Comparison of ENCODE assay signal across 1 cellular context in the genomic region with DNA sequence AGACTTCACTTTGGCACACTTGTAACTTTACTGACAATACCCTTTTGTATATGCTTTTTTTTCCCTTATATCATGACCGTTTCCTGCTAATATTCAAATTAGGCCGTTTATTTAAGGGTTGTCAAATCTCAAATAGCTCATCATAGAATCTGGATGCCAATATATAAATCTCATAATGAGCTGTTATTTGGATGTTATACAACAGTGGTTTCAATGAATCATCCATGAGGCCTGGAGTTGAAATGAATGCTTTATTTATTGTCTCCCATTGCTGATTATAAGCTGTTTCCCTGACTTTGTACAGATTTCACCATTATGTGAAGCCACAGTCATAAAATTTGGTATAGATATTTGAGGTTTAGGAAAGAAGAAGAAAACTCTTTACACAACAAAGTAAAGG.
TF ChIP-seq lines count a peak whose summit lies in the region.

No MANE protein-coding gene starts in this region.

TF ChIP-seq in GM23338, 12 proteins besides CTCF, POLR2A, EP300 and RAD21 (continued from another document):
- TF ChIP-seq, protein P1, sequence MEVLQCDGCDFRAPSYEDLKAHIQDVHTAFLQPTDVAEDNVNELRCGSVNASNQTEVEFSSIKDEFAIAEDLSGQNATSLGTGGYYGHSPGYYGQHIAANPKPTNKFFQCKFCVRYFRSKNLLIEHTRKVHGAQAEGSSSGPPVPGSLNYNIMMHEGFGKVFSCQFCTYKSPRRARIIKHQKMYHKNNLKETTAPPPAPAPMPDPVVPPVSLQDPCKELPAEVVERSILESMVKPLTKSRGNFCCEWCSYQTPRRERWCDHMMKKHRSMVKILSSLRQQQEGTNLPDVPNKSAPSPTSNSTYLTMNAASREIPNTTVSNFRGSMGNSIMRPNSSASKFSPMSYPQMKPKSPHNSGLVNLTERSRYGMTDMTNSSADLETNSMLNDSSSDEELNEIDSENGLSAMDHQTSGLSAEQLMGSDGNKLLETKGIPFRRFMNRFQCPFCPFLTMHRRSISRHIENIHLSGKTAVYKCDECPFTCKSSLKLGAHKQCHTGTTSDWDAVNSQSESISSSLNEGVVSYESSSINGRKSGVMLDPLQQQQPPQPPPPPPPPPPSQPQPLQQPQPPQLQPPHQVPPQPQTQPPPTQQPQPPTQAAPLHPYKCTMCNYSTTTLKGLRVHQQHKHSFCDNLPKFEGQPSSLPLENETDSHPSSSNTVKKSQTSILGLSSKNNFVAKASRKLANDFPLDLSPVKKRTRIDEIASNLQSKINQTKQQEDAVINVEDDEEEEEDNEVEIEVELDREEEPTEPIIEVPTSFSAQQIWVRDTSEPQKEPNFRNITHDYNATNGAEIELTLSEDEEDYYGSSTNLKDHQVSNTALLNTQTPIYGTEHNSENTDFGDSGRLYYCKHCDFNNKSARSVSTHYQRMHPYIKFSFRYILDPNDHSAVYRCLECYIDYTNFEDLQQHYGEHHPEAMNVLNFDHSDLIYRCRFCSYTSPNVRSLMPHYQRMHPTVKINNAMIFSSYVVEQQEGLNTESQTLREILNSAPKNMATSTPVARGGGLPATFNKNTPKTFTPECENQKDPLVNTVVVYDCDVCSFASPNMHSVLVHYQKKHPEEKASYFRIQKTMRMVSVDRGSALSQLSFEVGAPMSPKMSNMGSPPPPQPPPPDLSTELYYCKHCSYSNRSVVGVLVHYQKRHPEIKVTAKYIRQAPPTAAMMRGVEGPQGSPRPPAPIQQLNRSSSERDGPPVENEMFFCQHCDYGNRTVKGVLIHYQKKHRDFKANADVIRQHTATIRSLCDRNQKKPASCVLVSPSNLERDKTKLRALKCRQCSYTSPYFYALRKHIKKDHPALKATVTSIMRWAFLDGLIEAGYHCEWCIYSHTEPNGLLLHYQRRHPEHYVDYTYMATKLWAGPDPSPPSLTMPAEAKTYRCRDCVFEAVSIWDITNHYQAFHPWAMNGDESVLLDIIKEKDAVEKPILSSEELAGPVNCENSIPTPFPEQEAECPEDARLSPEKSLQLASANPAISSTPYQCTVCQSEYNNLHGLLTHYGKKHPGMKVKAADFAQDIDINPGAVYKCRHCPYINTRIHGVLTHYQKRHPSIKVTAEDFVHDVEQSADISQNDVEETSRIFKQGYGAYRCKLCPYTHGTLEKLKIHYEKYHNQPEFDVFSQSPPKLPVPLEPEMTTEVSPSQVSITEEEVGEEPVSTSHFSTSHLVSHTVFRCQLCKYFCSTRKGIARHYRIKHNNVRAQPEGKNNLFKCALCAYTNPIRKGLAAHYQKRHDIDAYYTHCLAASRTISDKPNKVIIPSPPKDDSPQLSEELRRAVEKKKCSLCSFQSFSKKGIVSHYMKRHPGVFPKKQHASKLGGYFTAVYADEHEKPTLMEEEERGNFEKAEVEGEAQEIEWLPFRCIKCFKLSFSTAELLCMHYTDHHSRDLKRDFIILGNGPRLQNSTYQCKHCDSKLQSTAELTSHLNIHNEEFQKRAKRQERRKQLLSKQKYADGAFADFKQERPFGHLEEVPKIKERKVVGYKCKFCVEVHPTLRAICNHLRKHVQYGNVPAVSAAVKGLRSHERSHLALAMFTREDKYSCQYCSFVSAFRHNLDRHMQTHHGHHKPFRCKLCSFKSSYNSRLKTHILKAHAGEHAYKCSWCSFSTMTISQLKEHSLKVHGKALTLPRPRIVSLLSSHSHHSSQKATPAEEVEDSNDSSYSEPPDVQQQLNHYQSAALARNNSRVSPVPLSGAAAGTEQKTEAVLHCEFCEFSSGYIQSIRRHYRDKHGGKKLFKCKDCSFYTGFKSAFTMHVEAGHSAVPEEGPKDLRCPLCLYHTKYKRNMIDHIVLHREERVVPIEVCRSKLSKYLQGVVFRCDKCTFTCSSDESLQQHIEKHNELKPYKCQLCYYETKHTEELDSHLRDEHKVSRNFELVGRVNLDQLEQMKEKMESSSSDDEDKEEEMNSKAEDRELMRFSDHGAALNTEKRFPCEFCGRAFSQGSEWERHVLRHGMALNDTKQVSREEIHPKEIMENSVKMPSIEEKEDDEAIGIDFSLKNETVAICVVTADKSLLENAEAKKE (CRISPR knock-in tag; IDR thresholded peaks at IDR 0.05): no peak
- TF ChIP-seq, protein P2, sequence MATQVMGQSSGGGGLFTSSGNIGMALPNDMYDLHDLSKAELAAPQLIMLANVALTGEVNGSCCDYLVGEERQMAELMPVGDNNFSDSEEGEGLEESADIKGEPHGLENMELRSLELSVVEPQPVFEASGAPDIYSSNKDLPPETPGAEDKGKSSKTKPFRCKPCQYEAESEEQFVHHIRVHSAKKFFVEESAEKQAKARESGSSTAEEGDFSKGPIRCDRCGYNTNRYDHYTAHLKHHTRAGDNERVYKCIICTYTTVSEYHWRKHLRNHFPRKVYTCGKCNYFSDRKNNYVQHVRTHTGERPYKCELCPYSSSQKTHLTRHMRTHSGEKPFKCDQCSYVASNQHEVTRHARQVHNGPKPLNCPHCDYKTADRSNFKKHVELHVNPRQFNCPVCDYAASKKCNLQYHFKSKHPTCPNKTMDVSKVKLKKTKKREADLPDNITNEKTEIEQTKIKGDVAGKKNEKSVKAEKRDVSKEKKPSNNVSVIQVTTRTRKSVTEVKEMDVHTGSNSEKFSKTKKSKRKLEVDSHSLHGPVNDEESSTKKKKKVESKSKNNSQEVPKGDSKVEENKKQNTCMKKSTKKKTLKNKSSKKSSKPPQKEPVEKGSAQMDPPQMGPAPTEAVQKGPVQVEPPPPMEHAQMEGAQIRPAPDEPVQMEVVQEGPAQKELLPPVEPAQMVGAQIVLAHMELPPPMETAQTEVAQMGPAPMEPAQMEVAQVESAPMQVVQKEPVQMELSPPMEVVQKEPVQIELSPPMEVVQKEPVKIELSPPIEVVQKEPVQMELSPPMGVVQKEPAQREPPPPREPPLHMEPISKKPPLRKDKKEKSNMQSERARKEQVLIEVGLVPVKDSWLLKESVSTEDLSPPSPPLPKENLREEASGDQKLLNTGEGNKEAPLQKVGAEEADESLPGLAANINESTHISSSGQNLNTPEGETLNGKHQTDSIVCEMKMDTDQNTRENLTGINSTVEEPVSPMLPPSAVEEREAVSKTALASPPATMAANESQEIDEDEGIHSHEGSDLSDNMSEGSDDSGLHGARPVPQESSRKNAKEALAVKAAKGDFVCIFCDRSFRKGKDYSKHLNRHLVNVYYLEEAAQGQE (IDR thresholded peaks at IDR 0.05; ENCODE audit: unreplicated experiment): no peak
- TF ChIP-seq NANOG (IDR thresholded peaks at IDR 0.05; ENCODE audit: borderline replicate concordance) (no peak), ZNF114 (CRISPR knock-in tag; IDR thresholded peaks at IDR 0.05) (no peak), CREB1 (CRISPR knock-in tag; IDR thresholded peaks at IDR 0.05; ENCODE audit: low read depth) (no peak), EZH2 (IDR thresholded peaks at IDR 0.05; ENCODE audit: low read depth, unreplicated experiment) (no peak)
- TF ChIP-seq, protein P3, sequence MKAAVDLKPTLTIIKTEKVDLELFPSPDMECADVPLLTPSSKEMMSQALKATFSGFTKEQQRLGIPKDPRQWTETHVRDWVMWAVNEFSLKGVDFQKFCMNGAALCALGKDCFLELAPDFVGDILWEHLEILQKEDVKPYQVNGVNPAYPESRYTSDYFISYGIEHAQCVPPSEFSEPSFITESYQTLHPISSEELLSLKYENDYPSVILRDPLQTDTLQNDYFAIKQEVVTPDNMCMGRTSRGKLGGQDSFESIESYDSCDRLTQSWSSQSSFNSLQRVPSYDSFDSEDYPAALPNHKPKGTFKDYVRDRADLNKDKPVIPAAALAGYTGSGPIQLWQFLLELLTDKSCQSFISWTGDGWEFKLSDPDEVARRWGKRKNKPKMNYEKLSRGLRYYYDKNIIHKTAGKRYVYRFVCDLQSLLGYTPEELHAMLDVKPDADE (IDR thresholded peaks at IDR 0.05): no peak
